In the genomic region with DNA sequence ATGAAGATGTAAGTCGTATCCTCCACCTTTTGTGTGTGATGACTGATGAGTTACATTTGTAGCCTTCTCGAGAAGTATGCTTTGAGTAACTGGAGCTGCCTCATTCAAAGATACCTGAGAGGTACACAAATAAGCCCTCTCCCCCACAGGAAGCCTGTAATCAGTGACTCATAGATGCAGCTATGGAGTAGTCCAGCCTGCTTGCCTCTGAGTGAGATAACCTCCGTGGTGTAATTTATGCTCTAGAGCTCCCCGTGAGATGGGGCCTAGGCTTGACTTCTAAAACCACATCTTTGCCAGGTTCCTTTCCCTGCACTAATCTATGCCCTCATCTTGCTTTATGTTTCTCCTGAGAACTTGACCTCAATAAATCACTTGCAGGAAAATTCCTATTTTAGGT, we compare ENCODE assay signal across 13 cellular contexts.
DNase-seq lines count a peak whose midpoint lies in the region; ATAC-seq and TF ChIP-seq lines count a peak whose summit lies in the region.
"Had no signal": no experiment of that assay in that cellular context is flagged by ENCODE, and none has a peak within 500 bp of the region (broad histone marks: within the 10 kb centered on the region; RNA-seq: fewer than 3 reads in every experiment).

No MANE protein-coding gene starts in this region.

- POLR2A ChIA-PET in PC-3 (lab: Charles Lee; ENCODE audit: unreplicated experiment) = no interaction called here

- ATAC-seq in PC-3 = peak; percentile 87
- ATAC-seq in GM19463 (IDR thresholded peaks at IDR 0.05; ENCODE audit: unreplicated experiment) = no peak
- no peak for ATAC-seq in GM18511 (IDR thresholded peaks at IDR 0.05; ENCODE audit: unreplicated experiment)
- no peak for ATAC-seq in GM19035 (IDR thresholded peaks at IDR 0.05; ENCODE audit: unreplicated experiment)
- ATAC-seq: natural killer cell treated with Interleukin-12 subunit alpha and Interleukin-12 subunit beta and Interleukin-15 and Interleukin-18, amount 100 ng/mL, for 72 hours had no signal

- H3F3A ChIP-seq in PC-3 (ENCODE audit: low read length, unreplicated experiment) = no peaks in the 10 kb centered on the region

- intact Hi-C loops in PC-3 (cut with micrococcal nuclease) = no loop called here
- intact Hi-C loops in tibial artery (cut with DNase I; ENCODE audit: low total_unique reads) = no loop called here

- no peaks in the 10 kb centered on the region for H3K9me2 ChIP-seq in PC-3 (replicated peaks; ENCODE audit: low read length)

- H3K9me3 ChIP-seq in PC-3 (ENCODE audit: low read length) (no peaks in the 10 kb centered on the region), tibial artery (peaks cover 0 to 3% (median 0%) of the 10 kb centered on the region in 3 donors)
- H3K9me3 ChIP-seq: esophagus squamous epithelium had no signal

- H3K4me1 ChIP-seq in PC-3 (ENCODE audit: insufficient read depth, low read length) (peaks cover 7% of the 10 kb centered on the region; the same call in 1 of the 2 replicates), tibial artery (no peaks in the 10 kb centered on the region)
- H3K4me1 ChIP-seq: esophagus squamous epithelium had no signal

- no peak for TF ChIP-seq CTCF in PC-3 (conservative IDR thresholded peaks at IDR 0.05; ENCODE audit: low read depth, low read length)
- TF ChIP-seq CTCF in epithelial cell of esophagus (IDR thresholded peaks at IDR 0.05; ENCODE audit: insufficient read depth, low read depth, low read length, missing control alignments) = no peak
- TF ChIP-seq CTCF in tibial artery (IDR thresholded peaks at IDR 0.05) = no peak

- H3K36me3 ChIP-seq in PC-3 (ENCODE audit: low read depth, low read length) (no peaks in the 10 kb centered on the region), tibial artery (no peaks in the 10 kb centered on the region)
- H3K36me3 ChIP-seq: esophagus squamous epithelium had no signal

- H3K4me3 ChIP-seq in PC-3 (ENCODE audit: low read length) (no peak overlapping the region), epithelial cell of esophagus (ENCODE audit: low read length) (no peak overlapping the region), tibial artery (no peak overlapping the region)
- H3K4me3 ChIP-seq: esophagus squamous epithelium had no signal

- no peak overlapping the region for H3K4me2 ChIP-seq in PC-3 (ENCODE audit: low read length)

- H3K27ac ChIP-seq in PC-3 (ENCODE audit: low read length) (no peak overlapping the region), tibial artery (no peak overlapping the region)
- H3K27ac ChIP-seq: esophagus squamous epithelium had no signal

- CTCF ChIA-PET in PC-3 (lab: Charles Lee) = interaction anchor here (0.7 kb wide), 1 partner anchor 12 kb away, joined by 4 read pairs; no protein-coding TSS in a partner anchor

- no TSS peak for BruUV-seq in PC-3 (replicated peaks; lab: Mats Ljungman, UMichigan)

- no peaks in the 10 kb centered on the region for H4K20me1 ChIP-seq in PC-3 (ENCODE audit: low read length)

- no peak overlapping the region for H2AFZ ChIP-seq in PC-3 (ENCODE audit: low read length)

- no peak overlapping the region for H3K9ac ChIP-seq in PC-3 (ENCODE audit: low read length)

- H3K27me3 ChIP-seq in PC-3 (ENCODE audit: low read length) = no peaks in the 10 kb centered on the region
- no peaks in the 10 kb centered on the region for H3K27me3 ChIP-seq in tibial artery
- H3K27me3 ChIP-seq: esophagus squamous epithelium had no signal

- no peaks in the 10 kb centered on the region for H3K79me2 ChIP-seq in PC-3 (ENCODE audit: low read length)

- DNase-seq in A172 (ENCODE audit: low spot score) (peak; percentile 85), Daoy (ENCODE audit: low read depth) (peak; percentile 16), PC-3 (peak; percentile 55), epithelial cell of esophagus (ENCODE audit: low read depth) (peak; percentile 79), tibial artery (no peak)
- DNase-seq: CD4-positive, alpha-beta memory T cell; esophagus squamous epithelium; small intestine; stimulated activated naive CD4-positive, alpha-beta T cell had no signal

Comparison
In these comparisons a context has a peak if more than half of its experiments do, and no peak if none do; other contexts are left out.
1. DNase-seq: peak in A172 (single experiment), Daoy (single experiment), PC-3 (single experiment) and epithelial cell of esophagus (single experiment); none in tibial artery (0 of 2).